9 cellular contexts compared by ENCODE assay signal in genomic region chr12:63821781-63822251, GRCh38. TPM values are rescaled to one million over a fixed set of nuclear protein-coding genes. Genes with fewer than 3 reads are reported as not detected.
DNase-seq lines count a peak whose midpoint lies in the region; ATAC-seq and TF ChIP-seq lines count a peak whose summit lies in the region.
"Had no signal": no experiment of that assay in that cellular context is flagged by ENCODE, and none has a peak within 500 bp of the region (broad histone marks: within the 10 kb centered on the region; RNA-seq: fewer than 3 reads in every experiment).

No MANE protein-coding gene starts in this region.

- H3K27ac Mint-ChIP-seq in activated naive CD4-positive, alpha-beta T cell treated with anti-CD3 and anti-CD28 coated beads, Interleukin-2, amount 10 ng/mL, durations not matched to agents 7 days and 5 days = no peak overlapping the region
- no peak overlapping the region for H3K27ac Mint-ChIP-seq in stimulated activated effector memory CD8-positive, alpha-beta T cell treated with anti-CD3 and anti-CD28 coated beads, Interleukin-12 subunit alpha, Interleukin-12 subunit beta, amount 100 ng/mL, for 72 hours
- no peak overlapping the region for H3K27ac Mint-ChIP-seq in type B pancreatic cell
- H3K27ac Mint-ChIP-seq: brain had no signal

- H3K9me3 Mint-ChIP-seq in activated naive CD4-positive, alpha-beta T cell treated with anti-CD3 and anti-CD28 coated beads, Interleukin-2, amount 10 ng/mL, durations not matched to agents 7 days and 5 days = no peaks in the 10 kb centered on the region
- peaks cover 10% of the 10 kb centered on the region for H3K9me3 Mint-ChIP-seq in stimulated activated effector memory CD8-positive, alpha-beta T cell treated with anti-CD3 and anti-CD28 coated beads, Interleukin-12 subunit alpha, Interleukin-12 subunit beta, amount 100 ng/mL, for 72 hours
- H3K9me3 Mint-ChIP-seq in type B pancreatic cell = peaks cover 8% of the 10 kb centered on the region

- CTCF ChIA-PET in activated naive CD4-positive, alpha-beta T cell treated with anti-CD3 and anti-CD28 coated beads, Interleukin-2, amount 10 ng/mL, durations not matched to agents 7 days and 5 days (lab: Charles Lee) = interaction anchor here (0.7 kb wide), 1 partner anchor 23 kb away, joined by 4 read pairs; no protein-coding TSS in a partner anchor

- H3K4me1 ChIP-seq in right atrium auricular region = no peaks in the 10 kb centered on the region

- peaks cover 6% of the 10 kb centered on the region for H3K4me1 Mint-ChIP-seq in activated naive CD4-positive, alpha-beta T cell treated with anti-CD3 and anti-CD28 coated beads, Interleukin-2, amount 10 ng/mL, durations not matched to agents 7 days and 5 days
- peaks cover 9% of the 10 kb centered on the region for H3K4me1 Mint-ChIP-seq in stimulated activated effector memory CD8-positive, alpha-beta T cell treated with anti-CD3 and anti-CD28 coated beads, Interleukin-12 subunit alpha, Interleukin-12 subunit beta, amount 100 ng/mL, for 72 hours
- H3K4me1 Mint-ChIP-seq in type B pancreatic cell (ENCODE audit: unreplicated experiment) = no peaks in the 10 kb centered on the region
- H3K4me1 Mint-ChIP-seq: brain had no signal

- TF ChIP-seq CTCF in right atrium auricular region (IDR thresholded peaks at IDR 0.05) (no peak), type B pancreatic cell (conservative IDR thresholded peaks at IDR 0.05) (no peak)

- peak overlapping the region; percentile 63 for H3K4me3 Mint-ChIP-seq in activated naive CD4-positive, alpha-beta T cell treated with anti-CD3 and anti-CD28 coated beads, Interleukin-2, amount 10 ng/mL, durations not matched to agents 7 days and 5 days
- peak overlapping the region; percentile 68 for H3K4me3 Mint-ChIP-seq in stimulated activated effector memory CD8-positive, alpha-beta T cell treated with anti-CD3 and anti-CD28 coated beads, Interleukin-12 subunit alpha, Interleukin-12 subunit beta, amount 100 ng/mL, for 72 hours
- no peak overlapping the region for H3K4me3 Mint-ChIP-seq in type B pancreatic cell
- H3K4me3 Mint-ChIP-seq: brain had no signal

- no peaks in the 10 kb centered on the region for H3K36me3 Mint-ChIP-seq in activated naive CD4-positive, alpha-beta T cell treated with anti-CD3 and anti-CD28 coated beads, Interleukin-2, amount 10 ng/mL, durations not matched to agents 7 days and 5 days
- H3K36me3 Mint-ChIP-seq in stimulated activated effector memory CD8-positive, alpha-beta T cell treated with anti-CD3 and anti-CD28 coated beads, Interleukin-12 subunit alpha, Interleukin-12 subunit beta, amount 100 ng/mL, for 72 hours = no peaks in the 10 kb centered on the region
- no peaks in the 10 kb centered on the region for H3K36me3 Mint-ChIP-seq in type B pancreatic cell
- H3K36me3 Mint-ChIP-seq: brain had no signal

- H3K27me3 Mint-ChIP-seq in activated naive CD4-positive, alpha-beta T cell treated with anti-CD3 and anti-CD28 coated beads, Interleukin-2, amount 10 ng/mL, durations not matched to agents 7 days and 5 days = peaks cover 24% of the 10 kb centered on the region
- no peaks in the 10 kb centered on the region for H3K27me3 Mint-ChIP-seq in type B pancreatic cell

- no peaks in the 10 kb centered on the region for H3K36me3 ChIP-seq in right atrium auricular region

- peaks cover 0 to 6% of the 10 kb centered on the region in 2 donors for H3K9me3 ChIP-seq in right atrium auricular region

- peak overlapping the region; percentile 14 to 16 for H3K27ac ChIP-seq in right atrium auricular region

- no peaks in the 10 kb centered on the region for H3K27me3 ChIP-seq in right atrium auricular region

- DNase-seq in activated naive CD4-positive, alpha-beta T cell treated with anti-CD3 and anti-CD28 coated beads, Interleukin-2, amount 10 ng/mL, durations not matched to agents 7 days and 5 days = no peak
- DNase-seq in right atrium auricular region (ENCODE audit: low spot score) = no peak
- no peak for DNase-seq in stimulated activated effector memory CD8-positive, alpha-beta T cell treated with anti-CD3 and anti-CD28 coated beads, Interleukin-12 subunit alpha, Interleukin-12 subunit beta, amount 100 ng/mL, for 72 hours (ENCODE audit: low spot score in 2 of 2)
- DNase-seq in foreskin melanocyte = no peak
- DNase-seq in epidermal melanocyte (ENCODE audit: insufficient read length, low spot score) = no peak
- no peak for DNase-seq in type B pancreatic cell (ENCODE audit: extremely low spot score, unreplicated experiment)

- peak overlapping the region; percentile 47 to 55 for H3K4me3 ChIP-seq in right atrium auricular region

- peak; percentile 53 for ATAC-seq in GM19452 (IDR thresholded peaks at IDR 0.05; ENCODE audit: unreplicated experiment)
- ATAC-seq in stimulated activated effector memory CD8-positive, alpha-beta T cell treated with anti-CD3 and anti-CD28 coated beads, Interleukin-12 subunit alpha, Interleukin-12 subunit beta, amount 100 ng/mL, for 72 hours = peak; percentile 31
- no peak for ATAC-seq in GM18867 (IDR thresholded peaks at IDR 0.05; ENCODE audit: unreplicated experiment)

RNA-seq across cellular contexts. Expression of gene SRGAP1, which starts 22.7 kb away (rescaled TPM):
- 1 to 10 TPM; 1.4 to 3.3 TPM for total RNA-seq in right atrium auricular region
- total RNA-seq in type B pancreatic cell (ENCODE audit: low replicate concordance) = 13.1 and 14.9 TPM in 2 replicates

RNA-seq across cellular contexts. Expression of gene RXYLT1, which starts 42.1 kb away (rescaled TPM):
- total RNA-seq in right atrium auricular region = 10 to 100 TPM; 18.7 to 21.7 TPM
- total RNA-seq in type B pancreatic cell (ENCODE audit: low replicate concordance) = 15.4 and 19.2 TPM in 2 replicates
